28 cellular contexts compared by ENCODE assay signal in the genomic region with DNA sequence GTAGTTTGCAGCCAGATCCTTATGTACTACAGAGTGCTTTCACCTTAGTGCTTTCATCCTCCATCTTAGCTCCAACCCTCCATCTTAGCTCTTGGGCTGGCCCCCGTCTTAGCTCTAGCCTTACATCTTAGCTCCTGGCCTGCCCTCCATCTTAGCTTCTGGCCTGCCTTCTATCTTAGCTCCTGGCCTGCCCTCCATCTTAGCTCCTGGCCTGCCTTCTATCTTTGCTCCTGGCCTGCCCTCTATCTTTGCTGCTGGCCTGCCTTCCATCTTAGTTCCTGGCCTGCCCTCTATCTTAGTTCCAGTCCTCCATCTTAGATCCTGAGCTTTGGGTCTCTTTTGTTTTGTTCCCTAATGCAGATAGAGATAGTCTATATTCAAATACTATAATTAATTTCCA. TPM values are rescaled to one million over a fixed set of nuclear protein-coding genes. Genes with fewer than 3 reads are reported as not detected.
"Had no signal": no experiment of that assay in that cellular context is flagged by ENCODE, and none has a peak within 500 bp of the region (broad histone marks: within the 10 kb centered on the region; RNA-seq: fewer than 3 reads in every experiment).

No MANE protein-coding gene starts in this region.

- H3K27ac Mint-ChIP-seq: activated CD4-positive, alpha-beta memory T cell treated with anti-CD3 and anti-CD28 coated beads for 36 hours; activated CD4-positive, alpha-beta T cell treated with anti-CD3 and anti-CD28 coated beads, Interleukin-2, amount 10 ng/mL, durations not matched to agents 24 days and 14 days; activated naive CD4-positive, alpha-beta T cell treated with anti-CD3 and anti-CD28 coated beads, Interleukin-2, amount 10 ng/mL, durations not matched to agents 7 days and 5 days; activated naive CD8-positive, alpha-beta T cell treated with anti-CD3 and anti-CD28 coated beads, Interleukin-2, amount 10 ng/mL, durations not matched to agents 7 days and 5 days; natural killer cell; progenitor cell of endocrine pancreas; stimulated activated naive CD8-positive, alpha-beta T cell treated with anti-CD3 and anti-CD28 coated beads, Interleukin-15, amount 100 ng/mL, for 72 hours had no signal

- H3K36me3 ChIP-seq: ascending aorta, cardiac muscle cell, gastroesophageal sphincter, ovary, right lobe of liver, tibial nerve had no signal

- H3K4me3 ChIP-seq: ascending aorta, cardiac muscle cell, coronary artery, dorsolateral prefrontal cortex, gastroesophageal sphincter, ovary, right lobe of liver, skin epidermis, tibial nerve had no signal

- H3K27ac ChIP-seq: ascending aorta, cardiac muscle cell, coronary artery, dorsolateral prefrontal cortex, gastroesophageal sphincter, ovary, right lobe of liver, skin epidermis, tibial nerve, VCaP had no signal

- FAIRE-seq: TTC549 had no signal

- DNase-seq: activated CD4-positive, alpha-beta memory T cell treated with anti-CD3 and anti-CD28 coated beads for 36 hours; activated CD4-positive, alpha-beta T cell treated with anti-CD3 and anti-CD28 coated beads, Interleukin-2, amount 10 ng/mL, durations not matched to agents 24 days and 14 days; activated CD8-positive, alpha-beta memory T cell treated with anti-CD3 and anti-CD28 coated beads, Interleukin-2, amount 50 U/mL, for 4 hours; activated gamma-delta T cell; activated naive CD4-positive, alpha-beta T cell treated with anti-CD3 and anti-CD28 coated beads, Interleukin-2, amount 10 ng/mL, durations not matched to agents 7 days and 5 days; activated naive CD8-positive, alpha-beta T cell treated with anti-CD3 and anti-CD28 coated beads, Interleukin-2, amount 10 ng/mL, durations not matched to agents 7 days and 5 days; activated T-cell treated with anti-CD3 and anti-CD28 coated beads, Interleukin-2, amount 50 U/mL, for 1 hour; effector memory CD4-positive, alpha-beta T cell; hippocampal formation; midbrain; natural killer cell; ovary; right lobe of liver; stimulated activated CD4-positive, alpha-beta T cell treated with anti-CD3 and anti-CD28 coated beads, Interleukin-12 subunit alpha, Interleukin-12 subunit beta, amount 100 ng/mL, for 4 hours; stimulated activated CD4-positive, alpha-beta T cell treated with anti-CD3 and anti-CD28 coated beads, Interleukin-4, amount 100 ng/mL, for 1 hour; stimulated activated naive CD8-positive, alpha-beta T cell treated with anti-CD3 and anti-CD28 coated beads, Interleukin-15, amount 100 ng/mL, for 72 hours; T-helper 9 cell had no signal

- ATAC-seq: gastroesophageal sphincter; natural killer cell; right lobe of liver; stimulated activated naive CD8-positive, alpha-beta T cell treated with anti-CD3 and anti-CD28 coated beads, Interleukin-15, amount 100 ng/mL, for 72 hours had no signal

- H3K4me1 ChIP-seq: ascending aorta, right lobe of liver, tibial nerve had no signal

- H3K9me3 Mint-ChIP-seq: activated CD4-positive, alpha-beta memory T cell treated with anti-CD3 and anti-CD28 coated beads for 36 hours; activated CD4-positive, alpha-beta T cell treated with anti-CD3 and anti-CD28 coated beads, Interleukin-2, amount 10 ng/mL, durations not matched to agents 24 days and 14 days; activated naive CD4-positive, alpha-beta T cell treated with anti-CD3 and anti-CD28 coated beads, Interleukin-2, amount 10 ng/mL, durations not matched to agents 7 days and 5 days; activated naive CD8-positive, alpha-beta T cell treated with anti-CD3 and anti-CD28 coated beads, Interleukin-2, amount 10 ng/mL, durations not matched to agents 7 days and 5 days; brain; natural killer cell; stimulated activated naive CD8-positive, alpha-beta T cell treated with anti-CD3 and anti-CD28 coated beads, Interleukin-15, amount 100 ng/mL, for 72 hours had no signal

- H3K27me3 ChIP-seq: ascending aorta, cardiac muscle cell, dorsolateral prefrontal cortex, gastroesophageal sphincter, ovary, right lobe of liver, tibial nerve had no signal

- H3K27me3 Mint-ChIP-seq: activated CD4-positive, alpha-beta memory T cell treated with anti-CD3 and anti-CD28 coated beads for 36 hours; stimulated activated naive CD8-positive, alpha-beta T cell treated with anti-CD3 and anti-CD28 coated beads, Interleukin-15, amount 100 ng/mL, for 72 hours had no signal

- H3K4me3 Mint-ChIP-seq: activated CD4-positive, alpha-beta memory T cell treated with anti-CD3 and anti-CD28 coated beads for 36 hours; activated CD4-positive, alpha-beta T cell treated with anti-CD3 and anti-CD28 coated beads, Interleukin-2, amount 10 ng/mL, durations not matched to agents 24 days and 14 days; activated naive CD4-positive, alpha-beta T cell treated with anti-CD3 and anti-CD28 coated beads, Interleukin-2, amount 10 ng/mL, durations not matched to agents 7 days and 5 days; activated naive CD8-positive, alpha-beta T cell treated with anti-CD3 and anti-CD28 coated beads, Interleukin-2, amount 10 ng/mL, durations not matched to agents 7 days and 5 days; brain; natural killer cell; stimulated activated naive CD8-positive, alpha-beta T cell treated with anti-CD3 and anti-CD28 coated beads, Interleukin-15, amount 100 ng/mL, for 72 hours had no signal

- H3K9me3 ChIP-seq: ascending aorta, gastroesophageal sphincter, ovary, right lobe of liver, tibial nerve had no signal

RNA-seq across cellular contexts. Expression of gene GNAS-AS1, which starts 23.8 kb away (rescaled TPM):
- total RNA-seq: ascending aorta had no signal
